ENCODE assay signal across 27 cellular contexts in the genomic region with DNA sequence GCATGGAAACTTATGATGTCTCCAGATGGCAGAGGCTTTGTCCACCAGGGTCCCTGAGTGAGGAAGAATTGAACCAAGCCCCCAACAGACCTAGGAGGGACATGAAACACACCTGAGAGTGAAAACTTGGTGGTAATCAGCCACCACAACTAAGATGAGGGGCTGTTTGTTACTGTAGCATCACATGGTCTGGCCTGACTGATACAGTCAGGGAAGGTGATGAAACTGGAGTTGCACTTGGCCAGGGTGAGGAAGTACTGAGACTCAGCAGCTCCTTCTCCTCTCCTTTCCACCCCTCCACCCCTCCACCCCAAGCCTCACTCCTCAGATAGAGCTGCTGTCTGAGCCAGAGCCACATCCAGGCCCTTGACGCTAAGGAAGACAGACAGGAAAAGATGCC. TPM values are rescaled to one million over a fixed set of nuclear protein-coding genes. Genes with fewer than 3 reads are reported as not detected.
"Had no signal": no experiment of that assay in that cellular context is flagged by ENCODE, and none has a peak within 500 bp of the region (broad histone marks: within the 10 kb centered on the region; RNA-seq: fewer than 3 reads in every experiment).

No MANE protein-coding gene starts in this region.

- H3K4me1 Mint-ChIP-seq: IgD-negative memory B cell had no signal

- H3K4me1 ChIP-seq: SJSA1 had no signal

- H3K4me3 ChIP-seq: SJSA1, SK-N-MC had no signal

- H3K27me3 ChIP-seq: SJSA1 had no signal

- H3K9me3 ChIP-seq: SJSA1 had no signal

- FAIRE-seq: RCC 7860 had no signal

- H3K4me3 Mint-ChIP-seq: IgD-negative memory B cell had no signal

- H3K27ac ChIP-seq: SJSA1 had no signal

- DNase-seq: KBM-7, MV-4-11, NCI-H1048, NCI-H1105, NCI-H1417, NCI-H1436 treated with DMSO at 0.1 percent for 48 hours, NCI-H1694, NCI-H187 treated with DMSO at 0.1 percent for 48 hours, NCI-H2081, NCI-H2107, NCI-H2171, NCI-H226, NCI-H446, NCI-H510A, NCI-H524 treated with DMSO at 0.1 percent for 48 hours, NCI-H69, NCI-H774, Right ventricle myocardium superior, RPMI8226, SIG-M5 had no signal

- H3K36me3 ChIP-seq: SJSA1 had no signal

- H3K9me3 Mint-ChIP-seq: IgD-negative memory B cell had no signal

- H3K27ac Mint-ChIP-seq: IgD-negative memory B cell had no signal

RNA-seq across cellular contexts. Expression of a gene that starts 37.2 kb away (rescaled TPM):
- total RNA-seq: HT1080, LHCN-M2, MCF 10A, Right ventricle myocardium superior, SJSA1 had no signal
- polyA plus RNA-seq: IgD-negative memory B cell had no signal
